ENCODE assay signal across 31 cellular contexts in genomic region chr2:172823451-172823850, GRCh38.
A peak's percentile ranks its signal among the peaks of the same experiment; 100 is the strongest.
DNase-seq lines count a peak whose midpoint lies in the region; ATAC-seq and TF ChIP-seq lines count a peak whose summit lies in the region.
"Had no signal": no experiment of that assay in that cellular context is flagged by ENCODE, and none has a peak within 500 bp of the region (broad histone marks: within the 10 kb centered on the region; RNA-seq: fewer than 3 reads in every experiment).

No MANE protein-coding gene starts in this region.

- H3K27ac ChIP-seq in left ventricle myocardium inferior (replicated peaks) (peak overlapping the region; percentile 70), mesendoderm (ENCODE audit: low read depth, low read length) (no peak overlapping the region)
- no peak overlapping the region for H3K27ac ChIP-seq in CD4-positive, alpha-beta memory T cell (ENCODE audit: low read depth, low read length)
- H3K27ac ChIP-seq: brain microvascular endothelial cell, hepatocyte, PC-9, right lobe of liver, suprapubic skin had no signal

- no CpG with 5 or more reads among the region's 5 CpGs for WGBS in mesendoderm (ENCODE audit: extremely low coverage, insufficient coverage, low lambda C conversion rate)

- H3K9me3 Mint-ChIP-seq in nephron progenitor cell, result no peaks in the 10 kb centered on the region
- H3K9me3 Mint-ChIP-seq in CD4-positive, alpha-beta memory T cell, result no peaks in the 10 kb centered on the region
- H3K9me3 Mint-ChIP-seq: activated naive CD4-positive, alpha-beta T cell treated with anti-CD3 and anti-CD28 coated beads for 36 hours; stimulated activated memory B cell treated with anti-CD40 and anti-IgM and Interleukin-4, amounts not matched to agents 10 μg/mL and 1 μg/mL and 100 μg/mL, for 72 hours; WTC11 had no signal

- peak overlapping the region; percentile 60 for H3K4me3 ChIP-seq in left ventricle myocardium inferior
- H3K4me3 ChIP-seq in CD4-positive, alpha-beta memory T cell (ENCODE audit: low read length in 2 of 2), result no peak overlapping the region
- H3K4me3 ChIP-seq in mesendoderm (ENCODE audit: low read length), result no peak overlapping the region
- H3K4me3 ChIP-seq: HAP-1, hepatocyte, PC-9, right lobe of liver, suprapubic skin had no signal

- POLR2A ChIA-PET in CD4-positive, alpha-beta memory T cell (lab: Charles Lee; ENCODE audit: partially characterized antibody), result no interaction called here

- no peaks in the 10 kb centered on the region for H3K79me2 ChIP-seq in mesendoderm (ENCODE audit: control insufficient read depth, insufficient read depth, low read length)
- H3K79me2 ChIP-seq: hepatocyte had no signal

- no peak overlapping the region for H3K23ac ChIP-seq in mesendoderm (ENCODE audit: low read length)

- no peak overlapping the region for H3K4me3 Mint-ChIP-seq in nephron progenitor cell
- H3K4me3 Mint-ChIP-seq in CD4-positive, alpha-beta memory T cell, result no peak overlapping the region
- H3K4me3 Mint-ChIP-seq: activated naive CD4-positive, alpha-beta T cell treated with anti-CD3 and anti-CD28 coated beads for 36 hours; IgD-negative memory B cell; stimulated activated memory B cell treated with anti-CD40 and anti-IgM and Interleukin-4, amounts not matched to agents 10 μg/mL and 1 μg/mL and 100 μg/mL, for 72 hours; WTC11 had no signal

- no peaks in the 10 kb centered on the region for H3K27me3 ChIP-seq in left ventricle myocardium inferior (ENCODE audit: low read depth)
- no peaks in the 10 kb centered on the region for H3K27me3 ChIP-seq in CD4-positive, alpha-beta memory T cell (ENCODE audit: insufficient read depth, low read length)
- H3K27me3 ChIP-seq in mesendoderm (ENCODE audit: insufficient read depth, low read length, poor library complexity), result no peaks in the 10 kb centered on the region
- H3K27me3 ChIP-seq: adrenal gland, brain microvascular endothelial cell, hepatocyte, left lung, right lobe of liver, suprapubic skin had no signal

- H3K36me3 Mint-ChIP-seq in nephron progenitor cell (ENCODE audit: low read depth), result no peaks in the 10 kb centered on the region
- no peaks in the 10 kb centered on the region for H3K36me3 Mint-ChIP-seq in CD4-positive, alpha-beta memory T cell
- H3K36me3 Mint-ChIP-seq: stimulated activated memory B cell treated with anti-CD40 and anti-IgM and Interleukin-4, amounts not matched to agents 10 μg/mL and 1 μg/mL and 100 μg/mL, for 72 hours; WTC11 had no signal

- H3K4me1 ChIP-seq in left ventricle myocardium inferior (peaks cover 20% of the 10 kb centered on the region), mesendoderm (ENCODE audit: control insufficient read depth, low read depth, low read length) (no peaks in the 10 kb centered on the region)
- no peaks in the 10 kb centered on the region for H3K4me1 ChIP-seq in CD4-positive, alpha-beta memory T cell (ENCODE audit: insufficient read depth, low read length)
- H3K4me1 ChIP-seq: HAP-1, left lung, right lobe of liver, suprapubic skin had no signal

- no peak overlapping the region for H3K4me2 ChIP-seq in mesendoderm (ENCODE audit: low read length)
- H3K4me2 ChIP-seq: hepatocyte, PC-9 had no signal

- H3K9ac ChIP-seq in mesendoderm (ENCODE audit: low read length), result no peak overlapping the region

- no peaks in the 10 kb centered on the region for H3K79me1 ChIP-seq in mesendoderm (ENCODE audit: low read length)

- no peak overlapping the region for H2AK5ac ChIP-seq in mesendoderm (ENCODE audit: low read length)

- no peak overlapping the region for H4K8ac ChIP-seq in mesendoderm (ENCODE audit: low read depth, low read length)

- TF ChIP-seq CTCF in left ventricle myocardium inferior (IDR thresholded peaks at IDR 0.05; ENCODE audit: borderline replicate concordance) (no peak), nephron progenitor cell (IDR thresholded peaks at IDR 0.05) (no peak)

- no peak overlapping the region for H2BK5ac ChIP-seq in mesendoderm (ENCODE audit: low read length)

- no peak overlapping the region for H2BK120ac ChIP-seq in mesendoderm (ENCODE audit: low read depth, low read length)

- no peak for DNase-seq in left ventricle myocardium inferior
- DNase-seq in left cardiac atrium, result no peak
- DNase-seq in foreskin melanocyte, result peak; percentile 81
- no peak for DNase-seq in nephron progenitor cell
- no peak for DNase-seq in CD4-positive, alpha-beta memory T cell
- DNase-seq in mesendoderm, result no peak
- DNase-seq: activated naive CD4-positive, alpha-beta T cell treated with anti-CD3 and anti-CD28 coated beads for 36 hours; adrenal gland; AML-193; brain microvascular endothelial cell; effector CD4-positive, alpha-beta T cell; erythroblast; left lung; NCI-H1092 treated with DMSO at 0.1 percent for 48 hours; NCI-H187 treated with DMSO at 0.1 percent for 48 hours; NCI-H524; NK-92 treated with Interleukin-12 subunit alpha and Interleukin-12 subunit beta, amount 100 ng/mL, for 24 hours; PC-9; right lobe of liver; SHP77 treated with DMSO at 0.1 percent for 48 hours; stimulated activated CD4-positive, alpha-beta T cell treated with anti-CD3 and anti-CD28 coated beads, Interleukin-4, amount 100 ng/mL, for 24 hours; SW 1271; T1000 had no signal

- H3K27me3 Mint-ChIP-seq in nephron progenitor cell (ENCODE audit: low read depth, poor library complexity), result peaks cover 3% of the 10 kb centered on the region
- peaks cover 3 to 5% of the 10 kb centered on the region in 2 donors for H3K27me3 Mint-ChIP-seq in CD4-positive, alpha-beta memory T cell
- H3K27me3 Mint-ChIP-seq: IgD-negative memory B cell had no signal

- no peak overlapping the region for H2BK15ac ChIP-seq in mesendoderm (replicated peaks; ENCODE audit: low read depth)

- no peaks in the 10 kb centered on the region for H3K9me3 ChIP-seq in left ventricle myocardium inferior (replicated peaks)
- H3K9me3 ChIP-seq in CD4-positive, alpha-beta memory T cell (ENCODE audit: control insufficient read depth in 1 of 2, low read length in 2 of 2), result no peaks in the 10 kb centered on the region
- H3K9me3 ChIP-seq: adrenal gland, HAP-1, left lung, right lobe of liver, suprapubic skin had no signal

- no peak for TF ChIP-seq POLR2A in GM18505 (IDR thresholded peaks at IDR 0.05; ENCODE audit: borderline replicate concordance, extremely low read depth, insufficient read depth, insufficient read length)

- no peak overlapping the region for H3K4ac ChIP-seq in mesendoderm (ENCODE audit: low read depth, low read length)

- H4K5ac ChIP-seq in mesendoderm (ENCODE audit: low read length), result no peak overlapping the region

- H3K27ac Mint-ChIP-seq in nephron progenitor cell, result peak overlapping the region; percentile 81
- H3K27ac Mint-ChIP-seq in CD4-positive, alpha-beta memory T cell, result no peak overlapping the region
- H3K27ac Mint-ChIP-seq: activated naive CD4-positive, alpha-beta T cell treated with anti-CD3 and anti-CD28 coated beads for 36 hours; IgD-negative memory B cell; stimulated activated memory B cell treated with anti-CD40 and anti-IgM and Interleukin-4, amounts not matched to agents 10 μg/mL and 1 μg/mL and 100 μg/mL, for 72 hours; WTC11 had no signal

- no peak overlapping the region for H3K18ac ChIP-seq in mesendoderm (ENCODE audit: low read length)

- CTCF ChIA-PET in CD4-positive, alpha-beta memory T cell (lab: Charles Lee; ENCODE audit: partially characterized antibody), result interaction anchor here (0.5 kb wide), 1 partner anchor 17 kb away, joined by 3 read pairs; no protein-coding TSS in a partner anchor

- intact Hi-C loops in left ventricle myocardium inferior (cut with micrococcal nuclease), result no loop called here
- intact Hi-C loops in left cardiac atrium (cut with DNase I), result no loop called here
- intact Hi-C loops in CD4-positive, alpha-beta memory T cell (cut with micrococcal nuclease), result no loop called here

- ATAC-seq in left cardiac atrium (no peak), HG02623 (IDR thresholded peaks at IDR 0.05; ENCODE audit: unreplicated experiment) (no peak), GM18505 (IDR thresholded peaks at IDR 0.05; ENCODE audit: unreplicated experiment) (no peak)
- ATAC-seq: left lung; right lobe of liver; stimulated activated memory B cell treated with anti-CD40 and anti-IgM and Interleukin-4, amounts not matched to agents 10 μg/mL and 1 μg/mL and 100 μg/mL, for 72 hours; WTC11 had no signal

- H3K56ac ChIP-seq in mesendoderm (ENCODE audit: low read length), result no peak overlapping the region

- H3K4me1 Mint-ChIP-seq in nephron progenitor cell, result peaks cover 22% of the 10 kb centered on the region
- H3K4me1 Mint-ChIP-seq in CD4-positive, alpha-beta memory T cell, result no peaks in the 10 kb centered on the region
- H3K4me1 Mint-ChIP-seq: IgD-negative memory B cell; stimulated activated memory B cell treated with anti-CD40 and anti-IgM and Interleukin-4, amounts not matched to agents 10 μg/mL and 1 μg/mL and 100 μg/mL, for 72 hours; WTC11 had no signal

- H3K36me3 ChIP-seq in left ventricle myocardium inferior (no peaks in the 10 kb centered on the region), mesendoderm (ENCODE audit: control insufficient read depth, insufficient read depth, low read length) (no peaks in the 10 kb centered on the region)
- H3K36me3 ChIP-seq in CD4-positive, alpha-beta memory T cell (ENCODE audit: insufficient read depth, low read length), result no peaks in the 10 kb centered on the region
- H3K36me3 ChIP-seq: adrenal gland, brain microvascular endothelial cell, HAP-1, left lung, right lobe of liver, suprapubic skin had no signal
